9 cellular contexts compared by ENCODE assay signal in genomic region chr3:171967137-171967783, GRCh38.
DNase-seq lines count a peak whose midpoint lies in the region; ATAC-seq and TF ChIP-seq lines count a peak whose summit lies in the region.
"Had no signal": no experiment of that assay in that cellular context is flagged by ENCODE, and none has a peak within 500 bp of the region (broad histone marks: within the 10 kb centered on the region; RNA-seq: fewer than 3 reads in every experiment).

No MANE protein-coding gene starts in this region.

- POLR2A ChIA-PET in Caco-2 (lab: Charles Lee), result no interaction called here

- H3K9me3 ChIP-seq in Caco-2 (no peaks in the 10 kb centered on the region), muscle layer of colon (ENCODE audit: low read length) (no peaks in the 10 kb centered on the region)

- intact Hi-C loops in Caco-2 (cut with micrococcal nuclease; ENCODE audit: unreplicated experiment), result no loop called here
- intact Hi-C loops in activated T-helper 1 cell treated with anti-CD3 and anti-CD28 coated beads, Interleukin-12 subunit alpha, Interleukin-12 subunit beta, Interleukin-2, Interleukin-4 antibody, amounts not matched to agents 30 ng/mL and 10 ng/mL and 1 ng/mL, durations not matched to agents 14 hours and 24 hours and 36 hours (cut with micrococcal nuclease), result no loop called here

- H3K27ac Mint-ChIP-seq in Caco-2 (ENCODE audit: unreplicated experiment) (peak overlapping the region; percentile 84), chondrocyte (ENCODE audit: unreplicated experiment) (peak overlapping the region; percentile 88)
- no peak overlapping the region for H3K27ac Mint-ChIP-seq in activated T-helper 1 cell treated with anti-CD3 and anti-CD28 coated beads, Interleukin-12 subunit alpha, Interleukin-12 subunit beta, Interleukin-2, Interleukin-4 antibody, amounts not matched to agents 30 ng/mL and 10 ng/mL and 1 ng/mL, durations not matched to agents 14 hours and 24 hours and 36 hours
- H3K27ac Mint-ChIP-seq: naive B cell had no signal

- H3K4me3 Mint-ChIP-seq in Caco-2 (ENCODE audit: unreplicated experiment) (no peak overlapping the region), chondrocyte (ENCODE audit: unreplicated experiment) (no peak overlapping the region)
- H3K4me3 Mint-ChIP-seq in activated T-helper 1 cell treated with anti-CD3 and anti-CD28 coated beads, Interleukin-12 subunit alpha, Interleukin-12 subunit beta, Interleukin-2, Interleukin-4 antibody, amounts not matched to agents 30 ng/mL and 10 ng/mL and 1 ng/mL, durations not matched to agents 14 hours and 24 hours and 36 hours, result no peak overlapping the region
- H3K4me3 Mint-ChIP-seq: naive B cell had no signal

- ATAC-seq in HG02981 (IDR thresholded peaks at IDR 0.05; ENCODE audit: unreplicated experiment) (no peak), HG02973 (IDR thresholded peaks at IDR 0.05; ENCODE audit: unreplicated experiment) (no peak)

- H3K27me3 Mint-ChIP-seq in Caco-2 (ENCODE audit: insufficient read depth, unreplicated experiment), result no peaks in the 10 kb centered on the region
- H3K27me3 Mint-ChIP-seq in chondrocyte (ENCODE audit: low read depth), result no peaks in the 10 kb centered on the region
- H3K27me3 Mint-ChIP-seq in activated T-helper 1 cell treated with anti-CD3 and anti-CD28 coated beads, Interleukin-12 subunit alpha, Interleukin-12 subunit beta, Interleukin-2, Interleukin-4 antibody, amounts not matched to agents 30 ng/mL and 10 ng/mL and 1 ng/mL, durations not matched to agents 14 hours and 24 hours and 36 hours (ENCODE audit: insufficient read depth), result no peaks in the 10 kb centered on the region

- no peaks in the 10 kb centered on the region for H3K27me3 ChIP-seq in Caco-2 (replicated peaks; ENCODE audit: control insufficient read depth, insufficient read depth, low read length)
- H3K27me3 ChIP-seq in muscle layer of colon (ENCODE audit: control insufficient read depth in 1 of 2, insufficient read depth in 2 of 2, low read length in 2 of 2), result no peaks in the 10 kb centered on the region

- H3K4me1 ChIP-seq in Caco-2 (peaks cover 5% of the 10 kb centered on the region; the same call in 1 of the 2 replicates), muscle layer of colon (ENCODE audit: insufficient read depth, low read length) (peaks cover 15% of the 10 kb centered on the region)

- H3K27ac ChIP-seq in muscle layer of colon (ENCODE audit: low read depth, low read length), result peak overlapping the region; percentile 0

- CTCF ChIA-PET in Caco-2 (lab: Charles Lee), result no interaction called here

- H3K36me3 ChIP-seq in Caco-2 (ENCODE audit: control insufficient read depth, insufficient read depth, low read length), result no peaks in the 10 kb centered on the region
- no peaks in the 10 kb centered on the region for H3K36me3 ChIP-seq in muscle layer of colon (ENCODE audit: insufficient read depth, low read length)

- peak in 1 of 2 experiments; percentile 17 for DNase-seq in Caco-2
- DNase-seq in NB4 (ENCODE audit: low read depth), result peak; percentile 91
- no peak for DNase-seq in chondrocyte (ENCODE audit: low spot score)
- no peak for DNase-seq in activated CD4-positive, alpha-beta T cell treated with anti-CD3 and anti-CD28 coated beads for 1 hour
- no peak for DNase-seq in activated T-helper 1 cell treated with anti-CD3 and anti-CD28 coated beads, Interleukin-12 subunit alpha, Interleukin-12 subunit beta, Interleukin-2, Interleukin-4 antibody, amounts not matched to agents 30 ng/mL and 10 ng/mL and 1 ng/mL, durations not matched to agents 14 hours and 24 hours and 36 hours (ENCODE audit: low spot score)
- DNase-seq: naive B cell had no signal

- BruUV-seq in Caco-2 (replicated peaks; lab: Mats Ljungman, UMichigan), result no TSS peak

- TF ChIP-seq POLR2A in NB4 (IDR thresholded peaks at IDR 0.05; ENCODE audit: extremely low read depth, insufficient read length), result no peak

- H3K36me3 Mint-ChIP-seq in Caco-2 (ENCODE audit: insufficient read depth, unreplicated experiment), result no peaks in the 10 kb centered on the region
- H3K36me3 Mint-ChIP-seq in chondrocyte (ENCODE audit: low read depth), result no peaks in the 10 kb centered on the region
- no peaks in the 10 kb centered on the region for H3K36me3 Mint-ChIP-seq in activated T-helper 1 cell treated with anti-CD3 and anti-CD28 coated beads, Interleukin-12 subunit alpha, Interleukin-12 subunit beta, Interleukin-2, Interleukin-4 antibody, amounts not matched to agents 30 ng/mL and 10 ng/mL and 1 ng/mL, durations not matched to agents 14 hours and 24 hours and 36 hours (ENCODE audit: low read depth)
- H3K36me3 Mint-ChIP-seq: naive B cell had no signal

- H3K9me3 Mint-ChIP-seq in Caco-2 (ENCODE audit: unreplicated experiment) (peaks cover 9% of the 10 kb centered on the region), chondrocyte (ENCODE audit: low read depth) (peaks cover 9% of the 10 kb centered on the region)
- H3K9me3 Mint-ChIP-seq in activated T-helper 1 cell treated with anti-CD3 and anti-CD28 coated beads, Interleukin-12 subunit alpha, Interleukin-12 subunit beta, Interleukin-2, Interleukin-4 antibody, amounts not matched to agents 30 ng/mL and 10 ng/mL and 1 ng/mL, durations not matched to agents 14 hours and 24 hours and 36 hours, result no peaks in the 10 kb centered on the region

- H3K4me3 ChIP-seq in Caco-2 (ENCODE audit: low read depth, low read length), result no peak overlapping the region
- no peak overlapping the region for H3K4me3 ChIP-seq in NB4 (ENCODE audit: low read depth, low read length)
- no peak overlapping the region for H3K4me3 ChIP-seq in muscle layer of colon (ENCODE audit: low read depth in 1 of 2, low read length in 2 of 2)

- H3K9ac ChIP-seq in muscle layer of colon (ENCODE audit: low read length), result no peak overlapping the region

- H3K4me1 Mint-ChIP-seq in Caco-2 (ENCODE audit: low read depth, unreplicated experiment) (peaks cover 15% of the 10 kb centered on the region), chondrocyte (ENCODE audit: low read depth) (peaks cover 49% of the 10 kb centered on the region)
- H3K4me1 Mint-ChIP-seq in activated T-helper 1 cell treated with anti-CD3 and anti-CD28 coated beads, Interleukin-12 subunit alpha, Interleukin-12 subunit beta, Interleukin-2, Interleukin-4 antibody, amounts not matched to agents 30 ng/mL and 10 ng/mL and 1 ng/mL, durations not matched to agents 14 hours and 24 hours and 36 hours (ENCODE audit: low read depth), result peaks cover 6% of the 10 kb centered on the region
- H3K4me1 Mint-ChIP-seq: naive B cell had no signal

- TF ChIP-seq CTCF in Caco-2 (IDR thresholded peaks at IDR 0.05; ENCODE audit: insufficient read depth in 1 of 2, low read depth in 1 of 2, low read length in 1 of 2, severe bottlenecking in 1 of 2, unreplicated experiment in 1 of 2), result no peak
- no peak for TF ChIP-seq CTCF in NB4 (IDR thresholded peaks at IDR 0.05; ENCODE audit: low read depth, low read length)
- no peak for TF ChIP-seq CTCF in chondrocyte (IDR thresholded peaks at IDR 0.05)
